ENCODE assay signal across 8 cellular contexts in genomic region chr17:81601525-81602120, GRCh38. TPM values are rescaled to one million over a fixed set of nuclear protein-coding genes. Genes with fewer than 3 reads are reported as not detected.
DNase-seq lines count a peak whose midpoint lies in the region; ATAC-seq, FAIRE-seq and TF ChIP-seq lines count a peak whose summit lies in the region.

No MANE protein-coding gene starts in this region.

- FAIRE-seq in D721Med (lab: Jason Lieb, UNC), result no peak

- DNase-seq in D721Med (ENCODE audit: insufficient read length, low spot score) (peak; percentile 50), NCI-H82 (lab: John Stamatoyannopoulos, UW) (peak; percentile 69), activated T-cell treated with anti-CD3 and anti-CD28 coated beads for 24 hours (ENCODE audit: low read depth) (peak; percentile 7), fibroblast of pulmonary artery (ENCODE audit: low read depth) (peak; percentile 86), neural crest cell (ENCODE audit: low read depth, low spot score) (peak; percentile 46)

- TF ChIP-seq CTCF in D721Med (IDR thresholded peaks at IDR 0.05; ENCODE audit: insufficient read depth, missing control alignments), result peak; percentile 88
- TF ChIP-seq CTCF in fibroblast of pulmonary artery (IDR thresholded peaks at IDR 0.05; ENCODE audit: low read length, missing control alignments), result peak; percentile 83
- TF ChIP-seq CTCF in neural crest cell (conservative IDR thresholded peaks at IDR 0.05), result peak; percentile 90

- H3K27ac Mint-ChIP-seq in neural crest cell (ENCODE audit: unreplicated experiment), result no peak overlapping the region

- H3K4me3 Mint-ChIP-seq in neural crest cell, result no peak overlapping the region

- H3K9me3 Mint-ChIP-seq in neural crest cell, result no peaks in the 10 kb centered on the region

- no peaks in the 10 kb centered on the region for H3K27me3 Mint-ChIP-seq in neural crest cell (ENCODE audit: low read depth)

- H3K36me3 Mint-ChIP-seq in neural crest cell (ENCODE audit: low read depth), result peaks cover 6% of the 10 kb centered on the region

- no peak overlapping the region for H3K4me3 ChIP-seq in fibroblast of pulmonary artery (replicated peaks; ENCODE audit: low read depth, low read length)

- ATAC-seq in HG03280 (IDR thresholded peaks at IDR 0.05; ENCODE audit: unreplicated experiment), result peak; percentile 63
- no peak for ATAC-seq in GM18870 (IDR thresholded peaks at IDR 0.05; ENCODE audit: unreplicated experiment)
- no peak for ATAC-seq in GM21529 (IDR thresholded peaks at IDR 0.05; ENCODE audit: unreplicated experiment)

- H3K4me1 Mint-ChIP-seq in neural crest cell, result no peaks in the 10 kb centered on the region

RNA-seq across cellular contexts. Expression of gene NPLOC4, which starts 35.3 kb away (rescaled TPM):
- 89.8 and 97.7 TPM in 2 replicates for total RNA-seq in neural crest cell

RNA-seq across cellular contexts. Expression of gene TSPAN10, which starts 35.4 kb away (rescaled TPM):
- total RNA-seq in neural crest cell, result 1.5 and 1.6 TPM in 2 replicates

RNA-seq across cellular contexts. Expression of gene FAAP100, which starts 49.5 kb away (rescaled TPM):
- total RNA-seq in neural crest cell, result 45.0 and 48.3 TPM in 2 replicates

RNA-seq across cellular contexts. Expression of gene PDE6G, which starts 54.7 kb away (rescaled TPM):
- total RNA-seq in neural crest cell, result 0.45 and 0.79 TPM in 2 replicates

Comparison
In these comparisons a context has a peak if more than half of its experiments do, and no peak if none do; other contexts are left out.
1. DNase-seq: peak in every context shown above with its lines; median percentile 86 in fibroblast of pulmonary artery; 69 in NCI-H82; 50 in D721Med; 46 in neural crest cell; 7 in activated T-cell treated with anti-CD3 and anti-CD28 coated beads for 24 hours.